19 cellular contexts compared by ENCODE assay signal in the genomic region with DNA sequence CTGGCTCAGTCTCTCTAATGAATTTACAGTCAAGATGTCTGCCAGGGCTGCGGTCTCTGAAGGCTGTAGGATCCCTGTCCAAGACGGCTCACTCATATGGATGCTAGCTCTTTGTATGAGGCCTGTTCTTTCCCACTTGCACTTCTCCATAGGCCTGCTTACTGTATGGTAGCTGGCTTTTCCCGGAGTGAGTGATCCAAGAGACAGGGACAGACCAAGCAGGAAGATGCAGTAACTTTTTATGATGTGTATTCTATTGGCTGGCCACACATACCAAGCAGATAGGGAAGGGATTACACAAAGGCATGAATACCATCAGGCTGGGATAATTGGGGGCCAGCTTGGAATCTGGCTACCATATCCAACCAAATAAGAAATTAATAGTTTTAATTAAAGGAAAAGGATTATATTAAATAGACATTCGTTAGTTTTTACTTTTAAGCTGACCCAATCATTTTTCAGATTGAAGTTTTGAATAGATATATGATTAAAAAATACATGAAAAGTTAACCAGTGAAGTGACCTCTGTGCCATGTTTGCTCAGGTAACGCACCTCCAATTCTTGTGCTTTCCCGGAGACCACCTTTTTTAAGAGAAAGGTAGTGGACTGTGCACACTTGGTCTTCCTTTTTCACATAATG. TPM values are rescaled to one million over a fixed set of nuclear protein-coding genes. Genes with fewer than 3 reads are reported as not detected.
DNase-seq lines count a peak whose midpoint lies in the region; ATAC-seq and TF ChIP-seq lines count a peak whose summit lies in the region.
"Had no signal": no experiment of that assay in that cellular context is flagged by ENCODE, and none has a peak within 500 bp of the region (broad histone marks: within the 10 kb centered on the region; RNA-seq: fewer than 3 reads in every experiment).

No MANE protein-coding gene starts in this region.

- no peaks in the 10 kb centered on the region for H4K20me1 ChIP-seq in GM23248 (ENCODE audit: insufficient read depth)

- 0 out of 2 replicates have a peak overlapping the region, but pooled peaks have one; percentile 0 for H2AFZ ChIP-seq in GM23248

- H3F3A ChIP-seq in GM23248 (ENCODE audit: insufficient read depth): no peaks in the 10 kb centered on the region

- no peaks in the 10 kb centered on the region for H3K9me2 ChIP-seq in GM23248 (ENCODE audit: insufficient read depth)

- no peak for TF ChIP-seq CTCF in mucosa of descending colon (IDR thresholded peaks at IDR 0.05)

- in situ Hi-C loops in GM23248 (cut with MboI): no loop called here

- H3K4me2 ChIP-seq in GM23248 (ENCODE audit: unreplicated experiment): no peak overlapping the region
- H3K4me2 ChIP-seq: BLaER1 treated with 17β-estradiol and CSF1 and Interleukin-3, amounts not matched to agents 10 nM and 100 nM had no signal

- H3K27me3 ChIP-seq in GM23248 (replicated peaks; ENCODE audit: insufficient read depth): no peaks in the 10 kb centered on the region
- H3K27me3 ChIP-seq: BLaER1 treated with 17β-estradiol and CSF1 and Interleukin-3, amounts not matched to agents 10 nM and 100 nM; brain microvascular endothelial cell; pancreas; suprapubic skin had no signal

- H3K4me3 ChIP-seq in GM23248 (no peak overlapping the region), mucosa of descending colon (no peak overlapping the region)
- H3K4me3 ChIP-seq: BLaER1 treated with 17β-estradiol and CSF1 and Interleukin-3, amounts not matched to agents 10 nM and 100 nM; pancreas; suprapubic skin had no signal

- peak; percentile 11 for DNase-seq in AG08396 (ENCODE audit: low spot score)
- DNase-seq in GM23248: peak; percentile 38
- peak; percentile 30 for DNase-seq in cerebellar cortex (ENCODE audit: low spot score)
- peak in 1 of 3 donors; percentile 12 for DNase-seq in mucosa of descending colon
- DNase-seq in D341Med (ENCODE audit: low spot score): no peak
- no peak for DNase-seq in middle frontal gyrus (ENCODE audit: extremely low spot score, low spot score)
- DNase-seq: activated gamma-delta T cell; brain microvascular endothelial cell; effector CD4-positive, alpha-beta T cell; foreskin melanocyte; mammary epithelial cell; NCI-H1048; pancreas; SHP77 treated with DMSO at 0.1 percent for 48 hours; stimulated activated CD4-positive, alpha-beta T cell treated with anti-CD3 and anti-CD28 coated beads, Interleukin-12 subunit alpha, Interleukin-12 subunit beta, amount 100 ng/mL, for 4 hours had no signal

- intact Hi-C loops in mucosa of descending colon (cut with DNase I, micrococcal nuclease): no loop called here

- H3K9me3 ChIP-seq in GM23248 (ENCODE audit: low read depth) (no peaks in the 10 kb centered on the region), mucosa of descending colon (no peaks in the 10 kb centered on the region)
- H3K9me3 ChIP-seq: BLaER1 treated with 17β-estradiol and CSF1 and Interleukin-3, amounts not matched to agents 10 nM and 100 nM; pancreas; suprapubic skin had no signal

- H3K79me2 ChIP-seq in GM23248 (ENCODE audit: insufficient read depth): peaks cover 99% of the 10 kb centered on the region

- H3K4me1 ChIP-seq in GM23248 (ENCODE audit: insufficient read depth): no peaks in the 10 kb centered on the region
- H3K4me1 ChIP-seq in mucosa of descending colon (ENCODE audit: low read depth): no peaks in the 10 kb centered on the region
- H3K4me1 ChIP-seq: pancreas, suprapubic skin had no signal

- peak; percentile 85 for ATAC-seq in mucosa of descending colon
- no peak for ATAC-seq in HG03378 (IDR thresholded peaks at IDR 0.05; ENCODE audit: unreplicated experiment)
- ATAC-seq in GM19023 (IDR thresholded peaks at IDR 0.05; ENCODE audit: unreplicated experiment): no peak
- ATAC-seq: pancreas had no signal

- no peak overlapping the region for H3K9ac ChIP-seq in GM23248
- H3K9ac ChIP-seq: BLaER1 treated with 17β-estradiol and CSF1 and Interleukin-3, amounts not matched to agents 10 nM and 100 nM had no signal

- H3K27ac ChIP-seq in GM23248: peak overlapping the region; percentile 25; the same call in 1 of the 2 replicates
- H3K27ac ChIP-seq: BLaER1 treated with 17β-estradiol and CSF1 and Interleukin-3, amounts not matched to agents 10 nM and 100 nM; brain microvascular endothelial cell; pancreas; suprapubic skin had no signal

- H3K36me3 ChIP-seq in GM23248 (ENCODE audit: low read depth): peaks cover 10% of the 10 kb centered on the region; the same call in 1 of the 2 replicates
- no peaks in the 10 kb centered on the region for H3K36me3 ChIP-seq in mucosa of descending colon (ENCODE audit: low read depth)

- 68 to 69% methylated on average over 6 of the region's 6 CpGs for WGBS in GM23248 (ENCODE audit: low coverage in 1 of 2, low lambda C conversion rate in 2 of 2, missing lambda C conversion rate in 2 of 2), 2 experiments

RNA-seq across cellular contexts. Expression of a gene that starts 20.6 kb away (rescaled TPM):
- 29.7 and 31.9 TPM in 2 replicates for total RNA-seq in GM23248 (2014; rRNA removed; shearing (Covaris generic))
- 25.9 and 26.9 TPM in 2 replicates for polyA plus RNA-seq in GM23248 (2016; fragmentation: Nextera tagmentation; extraction: Ambion mirVana)
- 100 to 1,000 TPM in 1 of 3 donors, 10 to 100 TPM in 2; 59.3 to 103 (median 69.7) TPM for total RNA-seq in mucosa of descending colon

Comparison
In these comparisons a context has a peak if more than half of its experiments do, and no peak if none do; other contexts are left out.
1. DNase-seq: peak in AG08396 (single experiment), GM23248 (single experiment) and cerebellar cortex (single experiment); none in D341Med (single experiment) and middle frontal gyrus (single experiment).